ENCODE assay signal across 1 cellular context in the genomic region with DNA sequence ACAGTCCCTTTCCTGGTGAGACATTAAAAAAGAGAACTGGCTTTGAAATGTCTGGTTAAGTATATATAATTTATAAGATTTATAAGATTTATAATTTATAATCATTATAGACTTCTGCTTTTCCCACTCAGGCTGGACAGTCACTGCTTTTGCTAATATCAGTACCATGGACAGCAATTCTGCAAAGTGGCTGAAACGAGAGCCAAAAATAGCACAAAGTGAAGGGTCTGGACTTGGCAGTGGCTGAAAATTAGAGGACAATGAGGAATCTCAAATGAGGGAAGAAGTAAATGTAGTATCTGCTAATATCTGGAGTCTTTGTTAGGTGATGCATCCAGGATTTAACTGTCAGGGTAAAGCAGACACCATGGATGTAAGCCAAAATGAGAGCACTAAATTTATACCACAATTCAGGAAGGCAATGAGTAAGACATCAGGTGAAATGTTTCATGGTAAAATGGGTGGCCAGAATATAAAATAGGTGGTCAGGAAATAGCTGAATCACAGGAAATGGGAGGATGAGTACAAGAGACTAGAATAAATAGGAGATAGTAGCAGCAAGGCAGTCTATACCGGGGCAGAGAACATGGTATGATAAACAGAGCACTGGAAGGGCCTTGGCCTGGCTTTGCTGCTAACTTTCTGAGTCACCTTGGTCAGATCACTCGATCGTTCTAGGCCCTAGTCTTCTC.
TF ChIP-seq lines count a peak whose summit lies in the region.

No MANE protein-coding gene starts in this region.

TF ChIP-seq in K562, 482 proteins besides CTCF, POLR2A, EP300 and RAD21 (continued from another document and continues in another):
- TF ChIP-seq, protein P1, sequence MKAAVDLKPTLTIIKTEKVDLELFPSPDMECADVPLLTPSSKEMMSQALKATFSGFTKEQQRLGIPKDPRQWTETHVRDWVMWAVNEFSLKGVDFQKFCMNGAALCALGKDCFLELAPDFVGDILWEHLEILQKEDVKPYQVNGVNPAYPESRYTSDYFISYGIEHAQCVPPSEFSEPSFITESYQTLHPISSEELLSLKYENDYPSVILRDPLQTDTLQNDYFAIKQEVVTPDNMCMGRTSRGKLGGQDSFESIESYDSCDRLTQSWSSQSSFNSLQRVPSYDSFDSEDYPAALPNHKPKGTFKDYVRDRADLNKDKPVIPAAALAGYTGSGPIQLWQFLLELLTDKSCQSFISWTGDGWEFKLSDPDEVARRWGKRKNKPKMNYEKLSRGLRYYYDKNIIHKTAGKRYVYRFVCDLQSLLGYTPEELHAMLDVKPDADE (conservative IDR thresholded peaks at IDR 0.05; ENCODE audit: control insufficient read depth, low read depth, low read length): no peak
- TF ChIP-seq, protein P2, sequence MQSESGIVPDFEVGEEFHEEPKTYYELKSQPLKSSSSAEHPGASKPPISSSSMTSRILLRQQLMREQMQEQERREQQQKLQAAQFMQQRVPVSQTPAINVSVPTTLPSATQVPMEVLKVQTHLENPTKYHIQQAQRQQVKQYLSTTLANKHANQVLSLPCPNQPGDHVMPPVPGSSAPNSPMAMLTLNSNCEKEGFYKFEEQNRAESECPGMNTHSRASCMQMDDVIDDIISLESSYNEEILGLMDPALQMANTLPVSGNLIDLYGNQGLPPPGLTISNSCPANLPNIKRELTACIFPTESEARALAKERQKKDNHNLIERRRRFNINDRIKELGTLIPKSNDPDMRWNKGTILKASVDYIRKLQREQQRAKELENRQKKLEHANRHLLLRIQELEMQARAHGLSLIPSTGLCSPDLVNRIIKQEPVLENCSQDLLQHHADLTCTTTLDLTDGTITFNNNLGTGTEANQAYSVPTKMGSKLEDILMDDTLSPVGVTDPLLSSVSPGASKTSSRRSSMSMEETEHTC (IDR thresholded peaks at IDR 0.05): no peak
- TF ChIP-seq CREM (IDR thresholded peaks at IDR 0.05; ENCODE audit: low read depth): no peak
- no peak for TF ChIP-seq SRF (CRISPR knock-in tag; IDR thresholded peaks at IDR 0.05)
- no peak for TF ChIP-seq SMAD2 (IDR thresholded peaks at IDR 0.05; ENCODE audit: low read depth, low read length)
- TF ChIP-seq EHMT2 (IDR thresholded peaks at IDR 0.05): peak; percentile 92
- no peak for TF ChIP-seq SMAD1 (IDR thresholded peaks at IDR 0.05; ENCODE audit: low read depth, low read length, partially characterized antibody)
- TF ChIP-seq, protein P3, sequence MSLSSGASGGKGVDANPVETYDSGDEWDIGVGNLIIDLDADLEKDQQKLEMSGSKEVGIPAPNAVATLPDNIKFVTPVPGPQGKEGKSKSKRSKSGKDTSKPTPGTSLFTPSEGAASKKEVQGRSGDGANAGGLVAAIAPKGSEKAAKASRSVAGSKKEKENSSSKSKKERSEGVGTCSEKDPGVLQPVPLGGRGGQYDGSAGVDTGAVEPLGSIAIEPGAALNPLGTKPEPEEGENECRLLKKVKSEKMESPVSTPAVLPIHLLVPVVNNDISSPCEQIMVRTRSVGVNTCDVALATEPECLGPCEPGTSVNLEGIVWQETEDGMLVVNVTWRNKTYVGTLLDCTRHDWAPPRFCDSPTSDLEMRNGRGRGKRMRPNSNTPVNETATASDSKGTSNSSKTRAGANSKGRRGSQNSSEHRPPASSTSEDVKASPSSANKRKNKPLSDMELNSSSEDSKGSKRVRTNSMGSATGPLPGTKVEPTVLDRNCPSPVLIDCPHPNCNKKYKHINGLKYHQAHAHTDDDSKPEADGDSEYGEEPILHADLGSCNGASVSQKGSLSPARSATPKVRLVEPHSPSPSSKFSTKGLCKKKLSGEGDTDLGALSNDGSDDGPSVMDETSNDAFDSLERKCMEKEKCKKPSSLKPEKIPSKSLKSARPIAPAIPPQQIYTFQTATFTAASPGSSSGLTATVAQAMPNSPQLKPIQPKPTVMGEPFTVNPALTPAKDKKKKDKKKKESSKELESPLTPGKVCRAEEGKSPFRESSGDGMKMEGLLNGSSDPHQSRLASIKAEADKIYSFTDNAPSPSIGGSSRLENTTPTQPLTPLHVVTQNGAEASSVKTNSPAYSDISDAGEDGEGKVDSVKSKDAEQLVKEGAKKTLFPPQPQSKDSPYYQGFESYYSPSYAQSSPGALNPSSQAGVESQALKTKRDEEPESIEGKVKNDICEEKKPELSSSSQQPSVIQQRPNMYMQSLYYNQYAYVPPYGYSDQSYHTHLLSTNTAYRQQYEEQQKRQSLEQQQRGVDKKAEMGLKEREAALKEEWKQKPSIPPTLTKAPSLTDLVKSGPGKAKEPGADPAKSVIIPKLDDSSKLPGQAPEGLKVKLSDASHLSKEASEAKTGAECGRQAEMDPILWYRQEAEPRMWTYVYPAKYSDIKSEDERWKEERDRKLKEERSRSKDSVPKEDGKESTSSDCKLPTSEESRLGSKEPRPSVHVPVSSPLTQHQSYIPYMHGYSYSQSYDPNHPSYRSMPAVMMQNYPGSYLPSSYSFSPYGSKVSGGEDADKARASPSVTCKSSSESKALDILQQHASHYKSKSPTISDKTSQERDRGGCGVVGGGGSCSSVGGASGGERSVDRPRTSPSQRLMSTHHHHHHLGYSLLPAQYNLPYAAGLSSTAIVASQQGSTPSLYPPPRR (CRISPR knock-in tag; IDR thresholded peaks at IDR 0.05; ENCODE audit: borderline replicate concordance): no peak
- TF ChIP-seq CSDE1 (IDR thresholded peaks at IDR 0.05): no peak
- no peak for TF ChIP-seq ZNF764 (CRISPR knock-in tag; IDR thresholded peaks at IDR 0.05; ENCODE audit: low read depth)
- no peak for TF ChIP-seq PRPF4 (IDR thresholded peaks at IDR 0.05; ENCODE audit: insufficient read depth, low read depth, low read length, poor library complexity, severe bottlenecking)
- TF ChIP-seq, protein P4, sequence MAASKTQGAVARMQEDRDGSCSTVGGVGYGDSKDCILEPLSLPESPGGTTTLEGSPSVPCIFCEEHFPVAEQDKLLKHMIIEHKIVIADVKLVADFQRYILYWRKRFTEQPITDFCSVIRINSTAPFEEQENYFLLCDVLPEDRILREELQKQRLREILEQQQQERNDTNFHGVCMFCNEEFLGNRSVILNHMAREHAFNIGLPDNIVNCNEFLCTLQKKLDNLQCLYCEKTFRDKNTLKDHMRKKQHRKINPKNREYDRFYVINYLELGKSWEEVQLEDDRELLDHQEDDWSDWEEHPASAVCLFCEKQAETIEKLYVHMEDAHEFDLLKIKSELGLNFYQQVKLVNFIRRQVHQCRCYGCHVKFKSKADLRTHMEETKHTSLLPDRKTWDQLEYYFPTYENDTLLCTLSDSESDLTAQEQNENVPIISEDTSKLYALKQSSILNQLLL (CRISPR knock-in tag; IDR thresholded peaks at IDR 0.05; ENCODE audit: borderline replicate concordance): no peak
- no peak for TF ChIP-seq PCBP1 (IDR thresholded peaks at IDR 0.05; ENCODE audit: low read depth, low read length, poor library complexity, severe bottlenecking)
- TF ChIP-seq XRCC4 (IDR thresholded peaks at IDR 0.05; ENCODE audit: extremely low read depth, insufficient read depth, insufficient read length): no peak
- TF ChIP-seq ZNF282 (CRISPR knock-in tag; IDR thresholded peaks at IDR 0.05): no peak
- TF ChIP-seq MIER1 (IDR thresholded peaks at IDR 0.05; ENCODE audit: low read depth): peak; percentile 86
- no peak for TF ChIP-seq ARID2 (IDR thresholded peaks at IDR 0.05)
- TF ChIP-seq, protein P5, sequence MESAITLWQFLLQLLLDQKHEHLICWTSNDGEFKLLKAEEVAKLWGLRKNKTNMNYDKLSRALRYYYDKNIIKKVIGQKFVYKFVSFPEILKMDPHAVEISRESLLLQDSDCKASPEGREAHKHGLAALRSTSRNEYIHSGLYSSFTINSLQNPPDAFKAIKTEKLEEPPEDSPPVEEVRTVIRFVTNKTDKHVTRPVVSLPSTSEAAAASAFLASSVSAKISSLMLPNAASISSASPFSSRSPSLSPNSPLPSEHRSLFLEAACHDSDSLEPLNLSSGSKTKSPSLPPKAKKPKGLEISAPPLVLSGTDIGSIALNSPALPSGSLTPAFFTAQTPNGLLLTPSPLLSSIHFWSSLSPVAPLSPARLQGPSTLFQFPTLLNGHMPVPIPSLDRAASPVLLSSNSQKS (CRISPR knock-in tag; IDR thresholded peaks at IDR 0.05): no peak
- TF ChIP-seq, protein P6, sequence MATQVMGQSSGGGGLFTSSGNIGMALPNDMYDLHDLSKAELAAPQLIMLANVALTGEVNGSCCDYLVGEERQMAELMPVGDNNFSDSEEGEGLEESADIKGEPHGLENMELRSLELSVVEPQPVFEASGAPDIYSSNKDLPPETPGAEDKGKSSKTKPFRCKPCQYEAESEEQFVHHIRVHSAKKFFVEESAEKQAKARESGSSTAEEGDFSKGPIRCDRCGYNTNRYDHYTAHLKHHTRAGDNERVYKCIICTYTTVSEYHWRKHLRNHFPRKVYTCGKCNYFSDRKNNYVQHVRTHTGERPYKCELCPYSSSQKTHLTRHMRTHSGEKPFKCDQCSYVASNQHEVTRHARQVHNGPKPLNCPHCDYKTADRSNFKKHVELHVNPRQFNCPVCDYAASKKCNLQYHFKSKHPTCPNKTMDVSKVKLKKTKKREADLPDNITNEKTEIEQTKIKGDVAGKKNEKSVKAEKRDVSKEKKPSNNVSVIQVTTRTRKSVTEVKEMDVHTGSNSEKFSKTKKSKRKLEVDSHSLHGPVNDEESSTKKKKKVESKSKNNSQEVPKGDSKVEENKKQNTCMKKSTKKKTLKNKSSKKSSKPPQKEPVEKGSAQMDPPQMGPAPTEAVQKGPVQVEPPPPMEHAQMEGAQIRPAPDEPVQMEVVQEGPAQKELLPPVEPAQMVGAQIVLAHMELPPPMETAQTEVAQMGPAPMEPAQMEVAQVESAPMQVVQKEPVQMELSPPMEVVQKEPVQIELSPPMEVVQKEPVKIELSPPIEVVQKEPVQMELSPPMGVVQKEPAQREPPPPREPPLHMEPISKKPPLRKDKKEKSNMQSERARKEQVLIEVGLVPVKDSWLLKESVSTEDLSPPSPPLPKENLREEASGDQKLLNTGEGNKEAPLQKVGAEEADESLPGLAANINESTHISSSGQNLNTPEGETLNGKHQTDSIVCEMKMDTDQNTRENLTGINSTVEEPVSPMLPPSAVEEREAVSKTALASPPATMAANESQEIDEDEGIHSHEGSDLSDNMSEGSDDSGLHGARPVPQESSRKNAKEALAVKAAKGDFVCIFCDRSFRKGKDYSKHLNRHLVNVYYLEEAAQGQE (CRISPR knock-in tag; IDR thresholded peaks at IDR 0.05; ENCODE audit: low read depth): peak; percentile 92
- no peak for TF ChIP-seq ZNF668 (CRISPR knock-in tag; IDR thresholded peaks at IDR 0.05)
- no peak for TF ChIP-seq CBX3 (IDR thresholded peaks at IDR 0.05; ENCODE audit: borderline replicate concordance in 1 of 2, low read length in 2 of 2)
- TF ChIP-seq ZNF408 (CRISPR knock-in tag; IDR thresholded peaks at IDR 0.05; ENCODE audit: low read depth): no peak
- peak in 1 of 2 experiments; percentile 20; a peak in 1 of 4 replicates for TF ChIP-seq RCOR1 (IDR thresholded peaks at IDR 0.05; ENCODE audit: borderline replicate concordance in 1 of 2, low read depth in 2 of 2, low read length in 2 of 2)
- no peak for TF ChIP-seq CBX2 (IDR thresholded peaks at IDR 0.05; ENCODE audit: insufficient read depth, low read length, poor library complexity, severe bottlenecking)
- no peak for TF ChIP-seq STAT5B (CRISPR knock-in tag; IDR thresholded peaks at IDR 0.05)
- TF ChIP-seq, protein P7, sequence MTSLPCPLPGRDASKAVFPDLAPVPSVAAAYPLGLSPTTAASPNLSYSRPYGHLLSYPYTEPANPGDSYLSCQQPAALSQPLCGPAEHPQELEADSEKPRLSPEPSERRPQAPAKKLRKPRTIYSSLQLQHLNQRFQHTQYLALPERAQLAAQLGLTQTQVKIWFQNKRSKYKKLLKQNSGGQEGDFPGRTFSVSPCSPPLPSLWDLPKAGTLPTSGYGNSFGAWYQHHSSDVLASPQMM (CRISPR knock-in tag; IDR thresholded peaks at IDR 0.05): no peak
- TF ChIP-seq, protein P8, sequence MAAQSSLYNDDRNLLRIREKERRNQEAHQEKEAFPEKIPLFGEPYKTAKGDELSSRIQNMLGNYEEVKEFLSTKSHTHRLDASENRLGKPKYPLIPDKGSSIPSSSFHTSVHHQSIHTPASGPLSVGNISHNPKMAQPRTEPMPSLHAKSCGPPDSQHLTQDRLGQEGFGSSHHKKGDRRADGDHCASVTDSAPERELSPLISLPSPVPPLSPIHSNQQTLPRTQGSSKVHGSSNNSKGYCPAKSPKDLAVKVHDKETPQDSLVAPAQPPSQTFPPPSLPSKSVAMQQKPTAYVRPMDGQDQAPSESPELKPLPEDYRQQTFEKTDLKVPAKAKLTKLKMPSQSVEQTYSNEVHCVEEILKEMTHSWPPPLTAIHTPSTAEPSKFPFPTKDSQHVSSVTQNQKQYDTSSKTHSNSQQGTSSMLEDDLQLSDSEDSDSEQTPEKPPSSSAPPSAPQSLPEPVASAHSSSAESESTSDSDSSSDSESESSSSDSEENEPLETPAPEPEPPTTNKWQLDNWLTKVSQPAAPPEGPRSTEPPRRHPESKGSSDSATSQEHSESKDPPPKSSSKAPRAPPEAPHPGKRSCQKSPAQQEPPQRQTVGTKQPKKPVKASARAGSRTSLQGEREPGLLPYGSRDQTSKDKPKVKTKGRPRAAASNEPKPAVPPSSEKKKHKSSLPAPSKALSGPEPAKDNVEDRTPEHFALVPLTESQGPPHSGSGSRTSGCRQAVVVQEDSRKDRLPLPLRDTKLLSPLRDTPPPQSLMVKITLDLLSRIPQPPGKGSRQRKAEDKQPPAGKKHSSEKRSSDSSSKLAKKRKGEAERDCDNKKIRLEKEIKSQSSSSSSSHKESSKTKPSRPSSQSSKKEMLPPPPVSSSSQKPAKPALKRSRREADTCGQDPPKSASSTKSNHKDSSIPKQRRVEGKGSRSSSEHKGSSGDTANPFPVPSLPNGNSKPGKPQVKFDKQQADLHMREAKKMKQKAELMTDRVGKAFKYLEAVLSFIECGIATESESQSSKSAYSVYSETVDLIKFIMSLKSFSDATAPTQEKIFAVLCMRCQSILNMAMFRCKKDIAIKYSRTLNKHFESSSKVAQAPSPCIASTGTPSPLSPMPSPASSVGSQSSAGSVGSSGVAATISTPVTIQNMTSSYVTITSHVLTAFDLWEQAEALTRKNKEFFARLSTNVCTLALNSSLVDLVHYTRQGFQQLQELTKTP (IDR thresholded peaks at IDR 0.05; ENCODE audit: low read depth in 1 of 2, partially characterized antibody in 2 of 2): peak in 1 of 2 experiments; percentile 65
- no peak for TF ChIP-seq ZNF384 (IDR thresholded peaks at IDR 0.05; ENCODE audit: low read depth, low read length)
- no peak for TF ChIP-seq ZNF699 (CRISPR knock-in tag; IDR thresholded peaks at IDR 0.05; ENCODE audit: insufficient replicate concordance)
- 0 out of 2 replicates have a peak, but pooled peaks have one; percentile 47 for TF ChIP-seq MEF2D (tag; conservative IDR thresholded peaks at IDR 0.05; ENCODE audit: low read depth)
- TF ChIP-seq ZNF175 (CRISPR knock-in tag; IDR thresholded peaks at IDR 0.05; ENCODE audit: low read depth): 0 out of 2 replicates have a peak, but pooled peaks have one; percentile 42
- peak; percentile 93 for TF ChIP-seq MEF2A (IDR thresholded peaks at IDR 0.05; ENCODE audit: control insufficient read depth, low read depth, low read length)
- peak; percentile 55; the same call in 1 of the 2 replicates for TF ChIP-seq ZNF766 (CRISPR knock-in tag; conservative IDR thresholded peaks at IDR 0.05)
- TF ChIP-seq ILK (tag; IDR thresholded peaks at IDR 0.05; ENCODE audit: borderline replicate concordance, low read depth): no peak
- TF ChIP-seq MBD2 (IDR thresholded peaks at IDR 0.05; ENCODE audit: borderline replicate concordance, low read depth): no peak
- TF ChIP-seq CHD4 (IDR thresholded peaks at IDR 0.05; ENCODE audit: insufficient read depth, insufficient replicate concordance, low read depth, low read length, poor library complexity, severe bottlenecking): no peak
